Comparison of ENCODE assay signal across 11 cellular contexts in the genomic region with DNA sequence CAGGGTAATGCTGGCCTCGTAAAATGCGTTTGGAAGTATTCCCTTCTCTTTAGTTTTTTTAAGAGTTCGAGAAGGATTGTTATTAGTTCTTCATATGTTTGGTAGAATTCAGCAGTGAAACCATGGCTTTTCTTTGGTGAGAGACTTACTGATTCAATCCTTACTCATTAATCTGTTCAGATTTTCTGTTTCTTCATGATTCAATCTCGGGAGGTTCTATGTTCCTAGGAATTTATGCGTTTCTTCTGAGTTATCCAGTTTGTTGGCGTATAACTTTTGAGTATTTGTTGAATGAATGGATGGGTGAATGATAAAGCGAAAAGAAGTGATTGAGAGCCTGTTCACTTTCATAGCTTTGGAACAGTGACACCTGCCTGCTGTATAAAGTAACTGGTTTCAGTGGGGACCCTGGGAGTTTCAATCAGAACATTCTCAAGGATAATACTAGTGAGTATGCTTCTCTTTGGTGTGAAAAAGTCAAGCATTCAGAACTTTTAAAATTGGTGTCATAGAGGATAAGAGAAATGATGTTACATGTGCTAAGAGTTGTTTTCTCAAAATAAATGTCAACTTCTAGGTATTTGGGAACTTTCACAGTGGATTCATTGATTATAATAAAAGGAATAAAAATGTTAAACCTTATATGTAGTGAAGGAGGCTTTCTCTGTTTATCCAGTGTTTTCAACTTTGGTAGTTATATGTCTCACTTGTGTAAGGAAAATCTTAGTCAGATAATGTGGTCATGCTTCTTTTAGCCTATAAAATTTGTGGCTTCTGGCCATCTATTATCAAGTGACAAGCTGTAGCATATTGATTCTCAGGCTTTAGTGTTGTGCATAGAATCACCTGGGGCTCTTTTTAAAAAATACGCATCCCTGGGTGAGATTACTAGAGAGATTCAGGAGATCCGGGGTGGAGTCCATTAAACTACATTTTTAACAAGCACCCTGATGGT. TPM values are rescaled to one million over a fixed set of nuclear protein-coding genes. Genes with fewer than 3 reads are reported as not detected.
DNase-seq lines count a peak whose midpoint lies in the region; ATAC-seq and TF ChIP-seq lines count a peak whose summit lies in the region.
"Had no signal": no experiment of that assay in that cellular context is flagged by ENCODE, and none has a peak within 500 bp of the region (broad histone marks: within the 10 kb centered on the region; RNA-seq: fewer than 3 reads in every experiment).

No MANE protein-coding gene starts in this region.

- H3K36me3 Mint-ChIP-seq in CD4-positive, alpha-beta memory T cell, result peaks cover 4% of the 10 kb centered on the region in 2 donors
- H3K36me3 Mint-ChIP-seq in HFFc6 (ENCODE audit: low read depth), result peaks cover 9% of the 10 kb centered on the region; the same call in 1 of the 2 replicates
- H3K36me3 Mint-ChIP-seq in activated naive CD8-positive, alpha-beta T cell treated with anti-CD3 and anti-CD28 coated beads, Interleukin-2, amount 10 ng/mL, durations not matched to agents 7 days and 5 days, result peaks cover 9% of the 10 kb centered on the region

- intact Hi-C loops in CD4-positive, alpha-beta memory T cell (cut with micrococcal nuclease), result loop anchor here (1.0 to 5.0 kb wide), 3 partner anchors 11 to 205 kb away; partner anchors contain the start of gene LRCH3
- intact Hi-C loops in mucosa of descending colon (cut with DNase I, micrococcal nuclease), result no loop called here
- intact Hi-C loops in posterior cingulate gyrus (cut with DNase I), result no loop called here

- no peaks in the 10 kb centered on the region for H3K27me3 Mint-ChIP-seq in CD4-positive, alpha-beta memory T cell
- no peaks in the 10 kb centered on the region for H3K27me3 Mint-ChIP-seq in HFFc6 (ENCODE audit: insufficient read depth)
- no peaks in the 10 kb centered on the region for H3K27me3 Mint-ChIP-seq in activated naive CD8-positive, alpha-beta T cell treated with anti-CD3 and anti-CD28 coated beads, Interleukin-2, amount 10 ng/mL, durations not matched to agents 7 days and 5 days

- CTCF ChIA-PET in CD4-positive, alpha-beta memory T cell (lab: Charles Lee; ENCODE audit: partially characterized antibody), result interaction anchor here (1.1 to 1.5 kb wide), 2 partner anchors 12 to 19 kb away, joined by 3 to 4 read pairs; partner anchors contain the start of gene LRCH3

- peaks cover 44% of the 10 kb centered on the region for H3K4me1 ChIP-seq in CD4-positive, alpha-beta memory T cell (ENCODE audit: insufficient read depth, low read length)
- peaks cover 3% of the 10 kb centered on the region for H3K4me1 ChIP-seq in mucosa of descending colon (ENCODE audit: low read depth)
- H3K4me1 ChIP-seq: prostate gland had no signal

- peak overlapping the region; percentile 22 to 84 (median 74) for H3K27ac Mint-ChIP-seq in CD4-positive, alpha-beta memory T cell
- H3K27ac Mint-ChIP-seq in HFFc6, result peak overlapping the region; percentile 92
- peak overlapping the region; percentile 78 for H3K27ac Mint-ChIP-seq in activated naive CD8-positive, alpha-beta T cell treated with anti-CD3 and anti-CD28 coated beads, Interleukin-2, amount 10 ng/mL, durations not matched to agents 7 days and 5 days

- H3K9me3 ChIP-seq in CD4-positive, alpha-beta memory T cell (ENCODE audit: control insufficient read depth in 1 of 2, low read length in 2 of 2), result no peaks in the 10 kb centered on the region
- H3K9me3 ChIP-seq in mucosa of descending colon, result no peaks in the 10 kb centered on the region
- H3K9me3 ChIP-seq: prostate gland had no signal

- POLR2A ChIA-PET in CD4-positive, alpha-beta memory T cell (lab: Charles Lee; ENCODE audit: partially characterized antibody), result interaction anchor here (1.2 to 2.3 kb wide), 2 partner anchors 11 to 12 kb away, joined by 5 to 9 read pairs; partner anchors contain the start of gene LRCH3
- POLR2A ChIA-PET in activated naive CD8-positive, alpha-beta T cell treated with anti-CD3 and anti-CD28 coated beads, Interleukin-2, amount 10 ng/mL, durations not matched to agents 7 days and 5 days (lab: Charles Lee), result interaction anchor here (1.3 kb wide), 1 partner anchor 11 kb away, joined by 3 read pairs; the partner anchor contains the start of gene LRCH3

- no peak overlapping the region for H3K4me3 ChIP-seq in CD4-positive, alpha-beta memory T cell (ENCODE audit: low read length in 2 of 2)
- H3K4me3 ChIP-seq in mucosa of descending colon, result no peak overlapping the region
- H3K4me3 ChIP-seq: cardiac muscle cell, prostate gland had no signal

- no peaks in the 10 kb centered on the region for H3K9me3 Mint-ChIP-seq in CD4-positive, alpha-beta memory T cell
- no peaks in the 10 kb centered on the region for H3K9me3 Mint-ChIP-seq in HFFc6
- no peaks in the 10 kb centered on the region for H3K9me3 Mint-ChIP-seq in activated naive CD8-positive, alpha-beta T cell treated with anti-CD3 and anti-CD28 coated beads, Interleukin-2, amount 10 ng/mL, durations not matched to agents 7 days and 5 days

- H3K27me3 ChIP-seq in CD4-positive, alpha-beta memory T cell (ENCODE audit: insufficient read depth, low read length), result no peaks in the 10 kb centered on the region
- H3K27me3 ChIP-seq: cardiac muscle cell had no signal

- DNase-seq in CD4-positive, alpha-beta memory T cell, result peak in 1 of 5 donors; percentile 6
- DNase-seq in HFFc6 (peak; percentile 36), mucosa of descending colon (no peak), posterior cingulate gyrus (no peak)
- no peak for DNase-seq in activated naive CD8-positive, alpha-beta T cell treated with anti-CD3 and anti-CD28 coated beads, Interleukin-2, amount 10 ng/mL, durations not matched to agents 7 days and 5 days
- DNase-seq: NCI-H510A had no signal

- peak overlapping the region in 1 of 8 donors; percentile 18 for H3K4me3 Mint-ChIP-seq in CD4-positive, alpha-beta memory T cell
- H3K4me3 Mint-ChIP-seq in HFFc6, result peak overlapping the region; percentile 62
- no peak overlapping the region for H3K4me3 Mint-ChIP-seq in activated naive CD8-positive, alpha-beta T cell treated with anti-CD3 and anti-CD28 coated beads, Interleukin-2, amount 10 ng/mL, durations not matched to agents 7 days and 5 days

- TF ChIP-seq CTCF in HFFc6 (IDR thresholded peaks at IDR 0.05), result peak; percentile 57
- peak; percentile 1 for TF ChIP-seq CTCF in mucosa of descending colon (IDR thresholded peaks at IDR 0.05)

- peaks cover 35 to 59% (median 44%) of the 10 kb centered on the region in 4 donors for H3K4me1 Mint-ChIP-seq in CD4-positive, alpha-beta memory T cell
- H3K4me1 Mint-ChIP-seq in HFFc6 (ENCODE audit: low read depth), result peaks cover 66% of the 10 kb centered on the region
- H3K4me1 Mint-ChIP-seq in activated naive CD8-positive, alpha-beta T cell treated with anti-CD3 and anti-CD28 coated beads, Interleukin-2, amount 10 ng/mL, durations not matched to agents 7 days and 5 days, result peaks cover 44% of the 10 kb centered on the region

- H3K27ac ChIP-seq in CD4-positive, alpha-beta memory T cell (ENCODE audit: low read depth, low read length), result no peak overlapping the region
- H3K27ac ChIP-seq: cardiac muscle cell, prostate gland had no signal

- H3K36me3 ChIP-seq in CD4-positive, alpha-beta memory T cell (ENCODE audit: insufficient read depth, low read length), result no peaks in the 10 kb centered on the region
- H3K36me3 ChIP-seq in mucosa of descending colon (ENCODE audit: low read depth), result no peaks in the 10 kb centered on the region
- H3K36me3 ChIP-seq: cardiac muscle cell, prostate gland had no signal

- no peak for ATAC-seq in activated naive CD8-positive, alpha-beta T cell treated with anti-CD3 and anti-CD28 coated beads, Interleukin-2, amount 10 ng/mL, durations not matched to agents 7 days and 5 days (ENCODE audit: low read depth)
- ATAC-seq in mucosa of descending colon (no peak), GM18498 (IDR thresholded peaks at IDR 0.05; ENCODE audit: unreplicated experiment) (no peak), HG03045 (IDR thresholded peaks at IDR 0.05; ENCODE audit: unreplicated experiment) (no peak), HG02840 (IDR thresholded peaks at IDR 0.05; ENCODE audit: low FRiP score, unreplicated experiment) (no peak)

RNA-seq across cellular contexts. Expression of gene LRCH3, which starts 11.7 kb away (rescaled TPM):
- 10 to 100 TPM; 76.0 to 87.7 TPM for total RNA-seq in CD4-positive, alpha-beta memory T cell
- polyA plus RNA-seq in CD4-positive, alpha-beta memory T cell, result 10 to 100 TPM in 1 of 2 donors, 1 to 10 TPM in 1; 7.4 to 21.5 TPM
- 10 to 100 TPM; 39.4 to 44.7 (median 41.0) TPM for total RNA-seq in HFFc6 (2021; fragmentation: NEBNext Ultra II Directional; extraction: Animal tissue kit (Norgen Biotek cat#: 25700))
- total RNA-seq in activated naive CD8-positive, alpha-beta T cell treated with anti-CD3 and anti-CD28 coated beads, Interleukin-2, amount 10 ng/mL, durations not matched to agents 7 days and 5 days, result 10 to 100 TPM; 67.1 to 83.4 TPM
- total RNA-seq in mucosa of descending colon, result 10 to 100 TPM; 33.3 to 57.6 (median 46.0) TPM

RNA-seq across cellular contexts. Expression of gene FYTTD1, which starts 53.1 kb away (rescaled TPM):
- 10 to 100 TPM; 60.0 to 60.2 TPM for total RNA-seq in CD4-positive, alpha-beta memory T cell
- polyA plus RNA-seq in CD4-positive, alpha-beta memory T cell, result 100 to 1,000 TPM in 1 of 2 donors, 10 to 100 TPM in 1; 98.6 to 120 TPM
- total RNA-seq in HFFc6 (2021; fragmentation: NEBNext Ultra II Directional; extraction: Animal tissue kit (Norgen Biotek cat#: 25700)), result 10 to 100 TPM; 53.3 to 71.7 (median 60.9) TPM
- 10 to 100 TPM; 38.0 to 48.8 TPM for total RNA-seq in activated naive CD8-positive, alpha-beta T cell treated with anti-CD3 and anti-CD28 coated beads, Interleukin-2, amount 10 ng/mL, durations not matched to agents 7 days and 5 days
- total RNA-seq in mucosa of descending colon, result 10 to 100 TPM; 25.1 to 67.2 (median 30.6) TPM
